Comparison of ENCODE assay signal across 15 cellular contexts in the genomic region with DNA sequence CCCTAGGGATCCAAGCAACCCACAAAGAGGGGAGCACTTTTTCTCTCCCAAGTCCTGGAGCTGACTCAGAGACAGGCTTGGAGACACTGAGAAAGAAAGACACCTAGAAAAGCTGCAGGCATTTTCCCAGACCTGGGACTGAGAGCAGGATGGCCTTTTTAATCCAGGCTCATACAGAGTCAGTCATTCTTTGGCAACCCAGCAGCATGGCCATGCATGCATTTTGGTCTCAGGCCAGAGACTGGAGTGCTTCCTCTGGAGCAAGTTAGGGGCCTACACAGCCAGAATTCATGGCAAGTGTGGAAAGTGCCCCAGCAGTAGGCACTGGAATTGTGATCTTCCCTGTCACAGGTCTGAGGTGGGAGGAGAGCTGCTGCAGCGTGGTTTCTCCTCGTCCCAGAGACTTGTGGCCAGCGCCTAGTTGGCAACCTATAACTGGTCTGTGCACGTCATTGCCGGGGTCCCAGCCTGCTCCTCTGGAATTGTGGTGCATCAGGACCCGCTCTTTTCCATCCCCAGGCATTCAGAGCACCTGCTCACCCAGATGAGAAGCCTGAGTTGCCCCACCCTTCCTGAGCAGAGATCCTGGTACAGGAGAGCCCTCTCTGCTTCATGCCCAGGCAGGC.
DNase-seq lines count a peak whose midpoint lies in the region; ATAC-seq, FAIRE-seq and TF ChIP-seq lines count a peak whose summit lies in the region.
"Had no signal": no experiment of that assay in that cellular context is flagged by ENCODE, and none has a peak within 500 bp of the region (broad histone marks: within the 10 kb centered on the region; RNA-seq: fewer than 3 reads in every experiment).

No MANE protein-coding gene starts in this region.

- 95% methylated on average over 6 of the region's 6 CpGs; no CpG with 5 or more reads in 1 of the 2 experiments for WGBS in H1 (ENCODE audit: extremely low coverage in 1 of 2, insufficient coverage in 1 of 2, insufficient read length in 1 of 2, insufficient replicate concordance in 2 of 2, low coverage in 1 of 2, low lambda C conversion rate in 2 of 2, missing lambda C conversion rate in 1 of 2), 2 experiments
- no CpG with 5 or more reads among the region's 6 CpGs for WGBS in neuronal stem cell (ENCODE audit: extremely low coverage in 2 of 2, insufficient read length in 2 of 2, insufficient replicate concordance in 1 of 2), 2 donors
- 60% methylated on average over 1 of the region's 6 CpGs; no CpG with 5 or more reads in 1 of the 2 donors for WGBS in esophagus squamous epithelium, 2 donors
- 95 to 98% methylated on average over 6 of the region's 6 CpGs for WGBS in tibial nerve, 2 donors

- H3K14ac ChIP-seq in H1 (ENCODE audit: insufficient read length) (no peak overlapping the region), neuronal stem cell (ENCODE audit: low read length) (no peak overlapping the region)

- no peak overlapping the region for H4K5ac ChIP-seq in H1 (ENCODE audit: insufficient read length, low read depth, low read length)

- H3K27me3 ChIP-seq in BLaER1 (no peaks in the 10 kb centered on the region), H1 (replicated peaks in 1 of 4; ENCODE audit: control insufficient read depth in 3 of 4, extremely low read depth in 1 of 4, insufficient read depth in 3 of 4, low read length in 3 of 4) (no peaks in the 10 kb centered on the region), neuronal stem cell (ENCODE audit: control insufficient read depth in 3 of 3, insufficient read depth in 3 of 3, low read depth in 1 of 3, low read length in 3 of 3) (no peaks in the 10 kb centered on the region), esophagus squamous epithelium (no peaks in the 10 kb centered on the region), tibial nerve (no peaks in the 10 kb centered on the region)
- no peaks in the 10 kb centered on the region for H3K27me3 ChIP-seq in BLaER1 treated with 17β-estradiol and CSF1 and Interleukin-3, amounts not matched to agents 10 nM and 100 nM
- H3K27me3 ChIP-seq: BE2C had no signal

- H4K20me1 ChIP-seq in BLaER1, result no peaks in the 10 kb centered on the region
- H4K20me1 ChIP-seq in BLaER1 treated with 17β-estradiol and CSF1 and Interleukin-3, amounts not matched to agents 10 nM and 100 nM, result no peaks in the 10 kb centered on the region
- no peaks in the 10 kb centered on the region for H4K20me1 ChIP-seq in H1 (replicated peaks in 1 of 2; ENCODE audit: control insufficient read depth in 1 of 2, insufficient read depth in 2 of 2, low read length in 2 of 2)

- TF ChIP-seq CTCF in H1 (IDR thresholded peaks at IDR 0.05; ENCODE audit: control extremely low read depth in 1 of 3, insufficient read depth in 1 of 3, low read depth in 1 of 3, low read length in 3 of 3) (no peak), esophagus squamous epithelium (IDR thresholded peaks at IDR 0.05) (no peak), tibial nerve (IDR thresholded peaks at IDR 0.05) (no peak)

- no peak overlapping the region for H2BK12ac ChIP-seq in H1 (ENCODE audit: low read depth, low read length)
- H2BK12ac ChIP-seq in neuronal stem cell (ENCODE audit: low read length), result no peak overlapping the region

- TF ChIP-seq EP300 in H1 (IDR thresholded peaks at IDR 0.05; ENCODE audit: borderline replicate concordance in 1 of 2, low read depth in 2 of 2, low read length in 2 of 2) (no peak), tibial nerve (IDR thresholded peaks at IDR 0.05) (no peak)

- H3K56ac ChIP-seq in H1 (replicated peaks; ENCODE audit: insufficient read length, low read depth, low read length), result no peak overlapping the region

- H2BK120ac ChIP-seq in H1 (replicated peaks; ENCODE audit: low read depth, low read length) (no peak overlapping the region), neuronal stem cell (ENCODE audit: low read depth, low read length) (no peak overlapping the region)

- intact Hi-C loops in esophagus squamous epithelium (cut with DNase I), result no loop called here

- no peak overlapping the region for H4K91ac ChIP-seq in H1 (replicated peaks; ENCODE audit: insufficient read length, low read length)
- H4K91ac ChIP-seq in neuronal stem cell (ENCODE audit: low read depth, low read length, poor library complexity), result peak overlapping the region; percentile 38

- CTCF ChIA-PET in H1 (lab: Charles Lee; ENCODE audit: partially characterized antibody), result interaction anchor here (0.9 to 2.4 kb wide), 17 partner anchors 8 to 790 kb away, joined by 3 to 18 read pairs (median 4); no protein-coding TSS in a partner anchor

- H3K27ac ChIP-seq in BLaER1 (0 out of 2 replicates have a peak overlapping the region, but pooled peaks have one; percentile 35), H1 (ENCODE audit: low read depth, low read length) (no peak overlapping the region), neuronal stem cell (replicated peaks; ENCODE audit: low read length) (no peak overlapping the region), esophagus squamous epithelium (peak overlapping the region in 2 of 4 donors; percentile 55 to 65), tibial nerve (no peak overlapping the region)
- H3K27ac ChIP-seq in BLaER1 treated with 17β-estradiol and CSF1 and Interleukin-3, amounts not matched to agents 10 nM and 100 nM, result peak overlapping the region in 5 of 11 experiments; percentile 8 to 65 (median 46); a peak in 3 of 22 replicates
- H3K27ac ChIP-seq: A549, GM23248 had no signal

- H2BK15ac ChIP-seq in H1 (ENCODE audit: low read length), result no peak overlapping the region
- no peak overlapping the region for H2BK15ac ChIP-seq in neuronal stem cell (ENCODE audit: low read length)

- no peak overlapping the region for H3K4me3 ChIP-seq in BLaER1
- no peak overlapping the region for H3K4me3 ChIP-seq in BLaER1 treated with 17β-estradiol and CSF1 and Interleukin-3, amounts not matched to agents 10 nM and 100 nM
- no peak overlapping the region for H3K4me3 ChIP-seq in H1 (ENCODE audit: extremely low read depth in 1 of 4, insufficient read depth in 2 of 4, low read depth in 3 of 4, low read length in 4 of 4)
- no peak overlapping the region for H3K4me3 ChIP-seq in neuronal stem cell (ENCODE audit: low read length in 2 of 2)
- no peak overlapping the region for H3K4me3 ChIP-seq in esophagus squamous epithelium
- no peak overlapping the region for H3K4me3 ChIP-seq in tibial nerve
- H3K4me3 ChIP-seq: A549, GM23248 had no signal

- H3K23me2 ChIP-seq in H1 (ENCODE audit: low read depth, low read length), result no peaks in the 10 kb centered on the region

- POLR2A ChIA-PET in H1 (lab: Charles Lee; ENCODE audit: partially characterized antibody), result no interaction called here

- no peak for TF ChIP-seq RAD21 in H1 (IDR thresholded peaks at IDR 0.05 in 1 of 2, conservative IDR thresholded peaks at IDR 0.05 in 1 of 2; ENCODE audit: low read depth in 2 of 2, low read length in 2 of 2)

- H3K23ac ChIP-seq in H1 (ENCODE audit: insufficient read length), result no peak overlapping the region
- H3K23ac ChIP-seq in neuronal stem cell (ENCODE audit: low read depth, low read length, poor library complexity), result no peak overlapping the region

- no peak overlapping the region for H3K18ac ChIP-seq in H1 (ENCODE audit: extremely low read depth, low read length)
- H3K18ac ChIP-seq in neuronal stem cell (ENCODE audit: low read length), result peak overlapping the region; percentile 8

- H3K36me3 ChIP-seq in BLaER1 (no peaks in the 10 kb centered on the region), H1 (ENCODE audit: control insufficient read depth in 2 of 4, insufficient read depth in 4 of 4, low read length in 3 of 4) (no peaks in the 10 kb centered on the region), neuronal stem cell (replicated peaks in 1 of 2; ENCODE audit: control insufficient read depth in 2 of 2, insufficient read depth in 2 of 2, low read length in 2 of 2) (no peaks in the 10 kb centered on the region), esophagus squamous epithelium (no peaks in the 10 kb centered on the region), tibial nerve (no peaks in the 10 kb centered on the region)
- no peaks in the 10 kb centered on the region for H3K36me3 ChIP-seq in BLaER1 treated with 17β-estradiol and CSF1 and Interleukin-3, amounts not matched to agents 10 nM and 100 nM
- H3K36me3 ChIP-seq: BE2C had no signal

- no peak for ATAC-seq in GM19023 (IDR thresholded peaks at IDR 0.05; ENCODE audit: unreplicated experiment)
- ATAC-seq: A549 had no signal

- H3K79me1 ChIP-seq in H1 (ENCODE audit: low read depth, low read length) (no peaks in the 10 kb centered on the region), neuronal stem cell (ENCODE audit: low read depth, low read length) (no peaks in the 10 kb centered on the region)

- peaks cover 18% of the 10 kb centered on the region for H3K4me1 ChIP-seq in BLaER1
- H3K4me1 ChIP-seq in BLaER1 treated with 17β-estradiol and CSF1 and Interleukin-3, amounts not matched to agents 10 nM and 100 nM, result peaks cover 15 to 28% (median 18%) of the 10 kb centered on the region in 10 experiments
- peaks cover 0 to 2% (median 0%) of the 10 kb centered on the region in 4 experiments; a peak in 1 of 7 replicates for H3K4me1 ChIP-seq in H1 (replicated peaks in 1 of 4; ENCODE audit: control insufficient read depth in 3 of 4, insufficient read depth in 4 of 4, low read length in 3 of 4)
- H3K4me1 ChIP-seq in neuronal stem cell (ENCODE audit: control insufficient read depth in 2 of 2, insufficient read depth in 1 of 2, low read depth in 1 of 2, low read length in 2 of 2), result peaks cover 0 to 3% of the 10 kb centered on the region in 2 donors
- H3K4me1 ChIP-seq in esophagus squamous epithelium, result peaks cover 0 to 21% (median 15%) of the 10 kb centered on the region in 3 donors
- H3K4me1 ChIP-seq in tibial nerve, result no peaks in the 10 kb centered on the region
- H3K4me1 ChIP-seq: A549, BE2C, Caco-2 had no signal

- H2BK20ac ChIP-seq in H1 (ENCODE audit: low read length), result no peak overlapping the region

- H3K79me2 ChIP-seq in H1 (ENCODE audit: control insufficient read depth in 1 of 2, insufficient read depth in 2 of 2, low read length in 2 of 2), result no peaks in the 10 kb centered on the region

- H3K9me3 ChIP-seq in BLaER1 (peaks cover 4% of the 10 kb centered on the region; the same call in 1 of the 2 replicates), H1 (ENCODE audit: insufficient read depth in 2 of 2, low read depth in 1 of 2, low read length in 1 of 2) (no peaks in the 10 kb centered on the region), neuronal stem cell (replicated peaks in 1 of 2; ENCODE audit: control insufficient read depth in 2 of 2, insufficient read depth in 1 of 2, low read depth in 1 of 2, low read length in 2 of 2) (no peaks in the 10 kb centered on the region), esophagus squamous epithelium (no peaks in the 10 kb centered on the region), tibial nerve (peaks cover 0 to 4% (median 0%) of the 10 kb centered on the region in 4 donors)
- H3K9me3 ChIP-seq in BLaER1 treated with 17β-estradiol and CSF1 and Interleukin-3, amounts not matched to agents 10 nM and 100 nM (replicated peaks in 1 of 11), result peaks cover 0 to 14% (median 7%) of the 10 kb centered on the region in 11 experiments; a peak in 8 of 22 replicates
- H3K9me3 ChIP-seq: A549, BE2C, Caco-2 had no signal

- H3K9ac ChIP-seq in BLaER1 (no peak overlapping the region), H1 (replicated peaks in 1 of 4; ENCODE audit: extremely low read depth in 1 of 4, low read depth in 3 of 4, low read length in 3 of 4) (no peak overlapping the region), neuronal stem cell (ENCODE audit: low read depth, low read length, poor library complexity) (no peak overlapping the region)
- H3K9ac ChIP-seq in BLaER1 treated with 17β-estradiol and CSF1 and Interleukin-3, amounts not matched to agents 10 nM and 100 nM, result no peak overlapping the region
- H3K9ac ChIP-seq: GM23248 had no signal

- TF ChIP-seq POLR2A in H1 (IDR thresholded peaks at IDR 0.05; ENCODE audit: control extremely low read depth in 1 of 2, low read depth in 2 of 2, low read length in 2 of 2) (no peak), esophagus squamous epithelium (IDR thresholded peaks at IDR 0.05) (no peak), tibial nerve (IDR thresholded peaks at IDR 0.05) (no peak)

- H4K8ac ChIP-seq in H1 (ENCODE audit: extremely low read depth, insufficient read depth, low read length) (no peak overlapping the region), neuronal stem cell (ENCODE audit: low read depth, low read length) (no peak overlapping the region)

- H2AFZ ChIP-seq in H1 (ENCODE audit: low read length) (0 out of 2 replicates have a peak overlapping the region, but pooled peaks have one; percentile 27), neuronal stem cell (ENCODE audit: low read length) (no peak overlapping the region)
- H2AFZ ChIP-seq: GM23248 had no signal

- H3K4me2 ChIP-seq in BLaER1, result peak overlapping the region; percentile 56
- H3K4me2 ChIP-seq in BLaER1 treated with 17β-estradiol and CSF1 and Interleukin-3, amounts not matched to agents 10 nM and 100 nM, result peak overlapping the region; percentile 40 to 83 (median 62); a peak in 21 of 22 replicates
- no peak overlapping the region for H3K4me2 ChIP-seq in H1 (ENCODE audit: insufficient read depth in 1 of 2, low read depth in 2 of 2, low read length in 2 of 2)
- no peak overlapping the region for H3K4me2 ChIP-seq in neuronal stem cell (ENCODE audit: insufficient read depth, low read length, poor library complexity, severe bottlenecking)
- H3K4me2 ChIP-seq: A549 had no signal

- H2AK5ac ChIP-seq in H1 (ENCODE audit: low read depth, low read length) (no peak overlapping the region), neuronal stem cell (ENCODE audit: low read depth, low read length) (no peak overlapping the region)

- DNase-seq in H1 (ENCODE audit: low read depth in 1 of 2, low spot score in 2 of 2), result no peak
- no peak for DNase-seq in neuronal stem cell (ENCODE audit: low spot score)
- DNase-seq in esophagus squamous epithelium (lab: John Stamatoyannopoulos, UW), result no peak
- DNase-seq in tibial nerve (ENCODE audit: low spot score in 2 of 2), result no peak
- DNase-seq: BE2C; Caco-2; CD8-positive, alpha-beta memory T cell; GM23248; H9; IMR-90 had no signal

- H3K4ac ChIP-seq in H1 (replicated peaks; ENCODE audit: insufficient read length, low read depth, low read length) (no peak overlapping the region), neuronal stem cell (ENCODE audit: low read length) (no peak overlapping the region)

- FAIRE-seq in H1 (lab: Jason Lieb, UNC), result no peak
- FAIRE-seq: A549, GM12892 had no signal

- H2BK5ac ChIP-seq in H1 (ENCODE audit: low read depth, low read length), result no peak overlapping the region
- H2BK5ac ChIP-seq in neuronal stem cell (ENCODE audit: low read length), result no peak overlapping the region

Comparison
In these comparisons a context has a peak if more than half of its experiments do, and no peak if none do; other contexts are left out.
1. H3K4me2 ChIP-seq: peak in BLaER1 (single experiment) and BLaER1 treated with 17β-estradiol and CSF1 and Interleukin-3, amounts not matched to agents 10 nM and 100 nM (11 of 11); none in H1 (0 of 2) and neuronal stem cell (single experiment).